8 cellular contexts compared by ENCODE assay signal in genomic region chr15:85582719-85583089, GRCh38.
DNase-seq lines count a peak whose midpoint lies in the region; ATAC-seq and TF ChIP-seq lines count a peak whose summit lies in the region.

No MANE protein-coding gene starts in this region.

- POLR2A ChIA-PET in activated CD8-positive, alpha-beta T cell treated with anti-CD3 and anti-CD28 coated beads for 36 hours (lab: Charles Lee), result interaction anchor here (0.5 to 3.5 kb wide), 11 partner anchors 27 to 125 kb away, joined by 3 to 18 read pairs (median 4); no protein-coding TSS in a partner anchor

- peak overlapping the region; percentile 94 for H3K27ac Mint-ChIP-seq in activated CD8-positive, alpha-beta T cell treated with anti-CD3 and anti-CD28 coated beads for 36 hours

- intact Hi-C loops in activated CD8-positive, alpha-beta T cell treated with anti-CD3 and anti-CD28 coated beads for 36 hours (cut with micrococcal nuclease), result no loop called here
- intact Hi-C loops in vagina (cut with DNase I), result no loop called here

- peaks cover 9 to 15% of the 10 kb centered on the region in 2 donors for H3K36me3 ChIP-seq in esophagus (ENCODE audit: control insufficient read depth in 2 of 2, insufficient read depth in 2 of 2, low read length in 1 of 2)
- no peaks in the 10 kb centered on the region for H3K36me3 ChIP-seq in parathyroid adenoma (ENCODE audit: control insufficient read depth, insufficient read depth, low read length)
- peaks cover 0 to 21% of the 10 kb centered on the region in 2 donors for H3K36me3 ChIP-seq in vagina

- peak overlapping the region; percentile 13 for H3K4me2 ChIP-seq in parathyroid adenoma (ENCODE audit: low read length)

- CTCF ChIA-PET in activated CD8-positive, alpha-beta T cell treated with anti-CD3 and anti-CD28 coated beads for 36 hours (lab: Charles Lee), result interaction anchor here (1.1 to 4.2 kb wide), 4 partner anchors 10 to 252 kb away, joined by 3 to 14 read pairs (median 7); no protein-coding TSS in a partner anchor

- H3K9me3 Mint-ChIP-seq in activated CD8-positive, alpha-beta T cell treated with anti-CD3 and anti-CD28 coated beads for 36 hours, result no peaks in the 10 kb centered on the region

- no peaks in the 10 kb centered on the region for H3K9me3 ChIP-seq in esophagus (ENCODE audit: control insufficient read depth in 2 of 2, insufficient read depth in 1 of 2, low read depth in 1 of 2, low read length in 1 of 2)
- no peaks in the 10 kb centered on the region for H3K9me3 ChIP-seq in parathyroid adenoma (ENCODE audit: control insufficient read depth, low read length)
- no peaks in the 10 kb centered on the region for H3K9me3 ChIP-seq in vagina

- peaks cover 2 to 13% of the 10 kb centered on the region in 2 donors for H3K4me1 ChIP-seq in esophagus (ENCODE audit: control insufficient read depth in 2 of 2, insufficient read depth in 2 of 2, low read length in 1 of 2)
- H3K4me1 ChIP-seq in parathyroid adenoma, result peaks cover 14% of the 10 kb centered on the region
- peaks cover 79% of the 10 kb centered on the region for H3K4me1 ChIP-seq in vagina

- no peaks in the 10 kb centered on the region for H3K27me3 Mint-ChIP-seq in activated CD8-positive, alpha-beta T cell treated with anti-CD3 and anti-CD28 coated beads for 36 hours

- peak overlapping the region; percentile 83 for H3K4me3 Mint-ChIP-seq in activated CD8-positive, alpha-beta T cell treated with anti-CD3 and anti-CD28 coated beads for 36 hours

- H3K4me3 ChIP-seq in esophagus (ENCODE audit: low read depth in 1 of 2, low read length in 2 of 2) (peak overlapping the region; percentile 16 to 27), parathyroid adenoma (ENCODE audit: low read depth, low read length) (peak overlapping the region; percentile 6), vagina (peak overlapping the region; percentile 30 to 39)

- H3K36me3 Mint-ChIP-seq in activated CD8-positive, alpha-beta T cell treated with anti-CD3 and anti-CD28 coated beads for 36 hours (ENCODE audit: low read depth), result peaks cover 49% of the 10 kb centered on the region

- H3K27me3 ChIP-seq in esophagus (ENCODE audit: control insufficient read depth in 1 of 2, insufficient read depth in 2 of 2, low read length in 2 of 2) (no peaks in the 10 kb centered on the region), parathyroid adenoma (ENCODE audit: control insufficient read depth, insufficient read depth, low read length) (no peaks in the 10 kb centered on the region), vagina (no peaks in the 10 kb centered on the region)

- 30 to 45% methylated on average over 8 of the region's 8 CpGs for WGBS in esophagus, 2 donors

- DNase-seq in GM19238 (ENCODE audit: insufficient read length, low spot score) (peak; percentile 31), vagina (ENCODE audit: extremely low spot score in 2 of 2) (no peak), SKM-1 treated with dmso at 0.1 percent for 144 hours (lab: John Stamatoyannopoulos, UW; ENCODE audit: unreplicated experiment) (no peak), NCI-H526 treated with DMSO at 0.1 percent for 48 hours (lab: John Stamatoyannopoulos, UW) (no peak)
- DNase-seq in activated CD8-positive, alpha-beta T cell treated with anti-CD3 and anti-CD28 coated beads for 36 hours, result peak; percentile 78

- peak; percentile 35 for ATAC-seq in HG03442 (IDR thresholded peaks at IDR 0.05; ENCODE audit: unreplicated experiment)
- ATAC-seq in activated CD8-positive, alpha-beta T cell treated with anti-CD3 and anti-CD28 coated beads for 36 hours, result peak; percentile 69

- no peak overlapping the region for H3K9ac ChIP-seq in parathyroid adenoma

- TF ChIP-seq POLR2A in vagina (IDR thresholded peaks at IDR 0.05), result peak in 1 of 2 donors; percentile 20

- peaks cover 81% of the 10 kb centered on the region for H3K4me1 Mint-ChIP-seq in activated CD8-positive, alpha-beta T cell treated with anti-CD3 and anti-CD28 coated beads for 36 hours (ENCODE audit: low read depth)

- H3K27ac ChIP-seq in esophagus (ENCODE audit: low read depth in 2 of 2, low read length in 1 of 2) (peak overlapping the region; percentile 79 to 87), parathyroid adenoma (peak overlapping the region; percentile 64), vagina (peak overlapping the region; percentile 87)

- TF ChIP-seq CTCF in activated CD8-positive, alpha-beta T cell treated with anti-CD3 and anti-CD28 coated beads for 36 hours (IDR thresholded peaks at IDR 0.05), result no peak
- TF ChIP-seq CTCF in parathyroid adenoma (IDR thresholded peaks at IDR 0.05), result no peak
- TF ChIP-seq CTCF in vagina (IDR thresholded peaks at IDR 0.05), result no peak

- no peak overlapping the region for H2AFZ ChIP-seq in parathyroid adenoma

- no peaks in the 10 kb centered on the region for H3K79me2 ChIP-seq in parathyroid adenoma

Comparison
In these comparisons a context has a peak if more than half of its experiments do, and no peak if none do; other contexts are left out.
1. DNase-seq: peak in GM19238 (single experiment) and activated CD8-positive, alpha-beta T cell treated with anti-CD3 and anti-CD28 coated beads for 36 hours (single experiment); none in vagina (0 of 2), SKM-1 treated with dmso at 0.1 percent for 144 hours (single experiment) and NCI-H526 treated with DMSO at 0.1 percent for 48 hours (single experiment).
2. Peak in every context shown above with its lines, with median percentiles within 50 percentile points of each other: H3K27ac ChIP-seq and H3K4me3 ChIP-seq.